1 cellular context compared by ENCODE assay signal in the genomic region with DNA sequence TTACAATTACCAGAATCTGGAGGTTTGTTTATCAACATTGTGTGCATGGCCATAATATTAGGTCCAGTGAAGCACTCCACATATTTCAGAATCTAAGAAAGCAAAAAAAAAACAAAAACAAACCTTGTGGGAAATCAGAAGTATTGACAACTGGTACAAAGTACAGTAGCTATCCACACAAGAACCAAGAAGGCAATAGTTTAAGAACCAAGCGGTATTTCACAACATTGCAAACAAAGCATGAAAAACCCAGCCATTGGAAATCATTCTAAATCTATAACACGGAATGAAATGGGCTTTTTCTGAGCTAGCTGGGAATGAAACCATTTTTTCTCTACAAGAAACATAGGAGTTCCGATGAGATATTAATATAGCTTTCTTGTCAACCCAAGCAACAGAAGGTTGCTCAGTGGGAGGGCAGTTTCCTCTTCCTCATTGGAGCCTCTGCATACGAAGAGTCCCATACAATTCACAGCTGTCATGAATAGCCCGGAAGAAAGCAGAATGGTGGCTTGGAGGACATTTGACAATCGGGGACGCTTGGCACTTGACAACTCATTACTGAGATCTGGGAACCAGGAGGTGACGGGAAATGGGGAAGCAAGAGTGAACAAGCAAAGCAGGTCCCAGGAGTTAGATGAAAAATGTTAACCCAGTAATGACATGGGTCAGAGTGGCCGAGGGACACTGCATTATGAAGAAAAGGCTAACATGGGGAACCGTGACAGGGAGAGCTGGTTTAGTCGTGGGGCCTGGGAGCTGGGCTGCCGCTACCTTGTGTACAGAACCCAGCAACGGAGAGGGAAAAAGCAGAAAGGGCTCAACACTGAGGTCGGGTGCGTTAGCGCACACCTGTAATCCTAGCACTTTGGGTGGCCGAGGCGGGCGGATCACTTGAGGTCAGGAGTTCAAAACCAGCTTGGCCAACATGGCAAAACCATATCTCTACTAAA.
TF ChIP-seq lines count a peak whose summit lies in the region.

No MANE protein-coding gene starts in this region.

TF ChIP-seq in HepG2, 621 proteins besides CTCF, POLR2A, EP300 and RAD21 (continued from another document and continues in another):
- TF ChIP-seq, protein P1, sequence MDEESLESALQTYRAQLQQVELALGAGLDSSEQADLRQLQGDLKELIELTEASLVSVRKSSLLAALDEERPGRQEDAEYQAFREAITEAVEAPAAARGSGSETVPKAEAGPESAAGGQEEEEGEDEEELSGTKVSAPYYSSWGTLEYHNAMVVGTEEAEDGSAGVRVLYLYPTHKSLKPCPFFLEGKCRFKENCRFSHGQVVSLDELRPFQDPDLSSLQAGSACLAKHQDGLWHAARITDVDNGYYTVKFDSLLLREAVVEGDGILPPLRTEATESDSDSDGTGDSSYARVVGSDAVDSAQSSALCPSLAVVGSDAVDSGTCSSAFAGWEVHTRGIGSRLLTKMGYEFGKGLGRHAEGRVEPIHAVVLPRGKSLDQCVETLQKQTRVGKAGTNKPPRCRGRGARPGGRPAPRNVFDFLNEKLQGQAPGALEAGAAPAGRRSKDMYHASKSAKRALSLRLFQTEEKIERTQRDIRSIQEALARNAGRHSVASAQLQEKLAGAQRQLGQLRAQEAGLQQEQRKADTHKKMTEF (CRISPR knock-in tag; IDR thresholded peaks at IDR 0.05), result peak; percentile 44
- TF ChIP-seq ATF7-NPFF (CRISPR knock-in tag; IDR thresholded peaks at IDR 0.05; ENCODE audit: low read depth) (no peak), ZNF343 (CRISPR knock-in tag; IDR thresholded peaks at IDR 0.05) (no peak), CBX2 (IDR thresholded peaks at IDR 0.05; ENCODE audit: low read depth, low read length) (no peak), CBX2 (CRISPR knock-in tag; IDR thresholded peaks at IDR 0.05; ENCODE audit: low read depth) (no peak), ZNF619 (CRISPR knock-in tag; IDR thresholded peaks at IDR 0.05) (no peak), RBFOX2 (IDR thresholded peaks at IDR 0.05; ENCODE audit: low read depth, low read length) (no peak), ZNF207 (IDR thresholded peaks at IDR 0.05; ENCODE audit: borderline replicate concordance) (no peak), SUZ12 (IDR thresholded peaks at IDR 0.05; ENCODE audit: low read depth, low read length) (no peak), FOSL2 (CRISPR knock-in tag; IDR thresholded peaks at IDR 0.05) (no peak), PCBP1 (IDR thresholded peaks at IDR 0.05; ENCODE audit: borderline replicate concordance, low read depth, low read length) (no peak), IKZF4 (CRISPR knock-in tag; IDR thresholded peaks at IDR 0.05; ENCODE audit: borderline replicate concordance, low read depth, not compliant biosample characterization) (no peak), ZNF747 (CRISPR knock-in tag; IDR thresholded peaks at IDR 0.05; ENCODE audit: borderline replicate concordance) (no peak), ZNF775 (CRISPR knock-in tag; IDR thresholded peaks at IDR 0.05; ENCODE audit: borderline replicate concordance) (no peak), FOXA1 (IDR thresholded peaks at IDR 0.05) (no peak), FOXA1 (CRISPR knock-in tag; IDR thresholded peaks at IDR 0.05) (no peak; the same call in 1 of the 2 replicates), ZNF556 (CRISPR knock-in tag; IDR thresholded peaks at IDR 0.05; ENCODE audit: borderline replicate concordance) (no peak), ZNF746 (CRISPR knock-in tag; IDR thresholded peaks at IDR 0.05) (no peak), WIZ (CRISPR knock-in tag; IDR thresholded peaks at IDR 0.05) (no peak), RNF2 (conservative IDR thresholded peaks at IDR 0.05; ENCODE audit: low read depth) (no peak), XRCC5 (optimal IDR thresholded peaks at IDR 0.05; ENCODE audit: low read length) (no peak), ZBTB8A (CRISPR knock-in tag; IDR thresholded peaks at IDR 0.05; ENCODE audit: borderline replicate concordance, low read depth) (no peak)
- TF ChIP-seq, protein P2, sequence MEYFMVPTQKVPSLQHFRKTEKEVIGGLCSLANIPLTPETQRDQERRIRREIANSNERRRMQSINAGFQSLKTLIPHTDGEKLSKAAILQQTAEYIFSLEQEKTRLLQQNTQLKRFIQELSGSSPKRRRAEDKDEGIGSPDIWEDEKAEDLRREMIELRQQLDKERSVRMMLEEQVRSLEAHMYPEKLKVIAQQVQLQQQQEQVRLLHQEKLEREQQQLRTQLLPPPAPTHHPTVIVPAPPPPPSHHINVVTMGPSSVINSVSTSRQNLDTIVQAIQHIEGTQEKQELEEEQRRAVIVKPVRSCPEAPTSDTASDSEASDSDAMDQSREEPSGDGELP (IDR thresholded peaks at IDR 0.05; ENCODE audit: borderline replicate concordance, low read depth), result 0 out of 2 replicates have a peak, but pooled peaks have one; percentile 15
- TF ChIP-seq, protein P3, sequence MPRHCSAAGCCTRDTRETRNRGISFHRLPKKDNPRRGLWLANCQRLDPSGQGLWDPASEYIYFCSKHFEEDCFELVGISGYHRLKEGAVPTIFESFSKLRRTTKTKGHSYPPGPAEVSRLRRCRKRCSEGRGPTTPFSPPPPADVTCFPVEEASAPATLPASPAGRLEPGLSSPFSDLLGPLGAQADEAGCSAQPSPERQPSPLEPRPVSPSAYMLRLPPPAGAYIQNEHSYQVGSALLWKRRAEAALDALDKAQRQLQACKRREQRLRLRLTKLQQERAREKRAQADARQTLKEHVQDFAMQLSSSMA (CRISPR knock-in tag; IDR thresholded peaks at IDR 0.05), result 0 out of 2 replicates have a peak, but pooled peaks have one; percentile 33
- TF ChIP-seq, protein P4, sequence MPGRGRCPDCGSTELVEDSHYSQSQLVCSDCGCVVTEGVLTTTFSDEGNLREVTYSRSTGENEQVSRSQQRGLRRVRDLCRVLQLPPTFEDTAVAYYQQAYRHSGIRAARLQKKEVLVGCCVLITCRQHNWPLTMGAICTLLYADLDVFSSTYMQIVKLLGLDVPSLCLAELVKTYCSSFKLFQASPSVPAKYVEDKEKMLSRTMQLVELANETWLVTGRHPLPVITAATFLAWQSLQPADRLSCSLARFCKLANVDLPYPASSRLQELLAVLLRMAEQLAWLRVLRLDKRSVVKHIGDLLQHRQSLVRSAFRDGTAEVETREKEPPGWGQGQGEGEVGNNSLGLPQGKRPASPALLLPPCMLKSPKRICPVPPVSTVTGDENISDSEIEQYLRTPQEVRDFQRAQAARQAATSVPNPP (CRISPR knock-in tag; IDR thresholded peaks at IDR 0.05), result 0 out of 2 replicates have a peak, but pooled peaks have one; percentile 32
- TF ChIP-seq, protein P5, sequence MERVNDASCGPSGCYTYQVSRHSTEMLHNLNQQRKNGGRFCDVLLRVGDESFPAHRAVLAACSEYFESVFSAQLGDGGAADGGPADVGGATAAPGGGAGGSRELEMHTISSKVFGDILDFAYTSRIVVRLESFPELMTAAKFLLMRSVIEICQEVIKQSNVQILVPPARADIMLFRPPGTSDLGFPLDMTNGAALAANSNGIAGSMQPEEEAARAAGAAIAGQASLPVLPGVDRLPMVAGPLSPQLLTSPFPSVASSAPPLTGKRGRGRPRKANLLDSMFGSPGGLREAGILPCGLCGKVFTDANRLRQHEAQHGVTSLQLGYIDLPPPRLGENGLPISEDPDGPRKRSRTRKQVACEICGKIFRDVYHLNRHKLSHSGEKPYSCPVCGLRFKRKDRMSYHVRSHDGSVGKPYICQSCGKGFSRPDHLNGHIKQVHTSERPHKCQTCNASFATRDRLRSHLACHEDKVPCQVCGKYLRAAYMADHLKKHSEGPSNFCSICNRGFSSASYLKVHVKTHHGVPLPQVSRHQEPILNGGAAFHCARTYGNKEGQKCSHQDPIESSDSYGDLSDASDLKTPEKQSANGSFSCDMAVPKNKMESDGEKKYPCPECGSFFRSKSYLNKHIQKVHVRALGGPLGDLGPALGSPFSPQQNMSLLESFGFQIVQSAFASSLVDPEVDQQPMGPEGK (CRISPR knock-in tag; IDR thresholded peaks at IDR 0.05), result no peak
- TF ChIP-seq, protein P6, sequence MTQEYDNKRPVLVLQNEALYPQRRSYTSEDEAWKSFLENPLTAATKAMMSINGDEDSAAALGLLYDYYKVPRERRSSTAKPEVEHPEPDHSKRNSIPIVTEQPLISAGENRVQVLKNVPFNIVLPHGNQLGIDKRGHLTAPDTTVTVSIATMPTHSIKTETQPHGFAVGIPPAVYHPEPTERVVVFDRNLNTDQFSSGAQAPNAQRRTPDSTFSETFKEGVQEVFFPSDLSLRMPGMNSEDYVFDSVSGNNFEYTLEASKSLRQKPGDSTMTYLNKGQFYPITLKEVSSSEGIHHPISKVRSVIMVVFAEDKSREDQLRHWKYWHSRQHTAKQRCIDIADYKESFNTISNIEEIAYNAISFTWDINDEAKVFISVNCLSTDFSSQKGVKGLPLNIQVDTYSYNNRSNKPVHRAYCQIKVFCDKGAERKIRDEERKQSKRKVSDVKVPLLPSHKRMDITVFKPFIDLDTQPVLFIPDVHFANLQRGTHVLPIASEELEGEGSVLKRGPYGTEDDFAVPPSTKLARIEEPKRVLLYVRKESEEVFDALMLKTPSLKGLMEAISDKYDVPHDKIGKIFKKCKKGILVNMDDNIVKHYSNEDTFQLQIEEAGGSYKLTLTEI (CRISPR knock-in tag; conservative IDR thresholded peaks at IDR 0.05), result no peak
- TF ChIP-seq, protein P7, sequence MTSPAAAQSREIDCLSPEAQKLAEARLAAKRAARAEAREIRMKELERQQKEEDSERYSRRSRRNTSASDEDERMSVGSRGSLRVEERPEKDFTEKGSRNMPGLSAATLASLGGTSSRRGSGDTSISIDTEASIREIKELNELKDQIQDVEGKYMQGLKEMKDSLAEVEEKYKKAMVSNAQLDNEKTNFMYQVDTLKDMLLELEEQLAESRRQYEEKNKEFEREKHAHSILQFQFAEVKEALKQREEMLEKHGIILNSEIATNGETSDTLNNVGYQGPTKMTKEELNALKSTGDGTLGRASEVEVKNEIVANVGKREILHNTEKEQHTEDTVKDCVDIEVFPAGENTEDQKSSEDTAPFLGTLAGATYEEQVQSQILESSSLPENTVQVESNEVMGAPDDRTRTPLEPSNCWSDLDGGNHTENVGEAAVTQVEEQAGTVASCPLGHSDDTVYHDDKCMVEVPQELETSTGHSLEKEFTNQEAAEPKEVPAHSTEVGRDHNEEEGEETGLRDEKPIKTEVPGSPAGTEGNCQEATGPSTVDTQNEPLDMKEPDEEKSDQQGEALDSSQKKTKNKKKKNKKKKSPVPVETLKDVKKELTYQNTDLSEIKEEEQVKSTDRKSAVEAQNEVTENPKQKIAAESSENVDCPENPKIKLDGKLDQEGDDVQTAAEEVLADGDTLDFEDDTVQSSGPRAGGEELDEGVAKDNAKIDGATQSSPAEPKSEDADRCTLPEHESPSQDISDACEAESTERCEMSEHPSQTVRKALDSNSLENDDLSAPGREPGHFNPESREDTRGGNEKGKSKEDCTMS (CRISPR knock-in tag; conservative IDR thresholded peaks at IDR 0.05), result no peak
- TF ChIP-seq, protein P8, sequence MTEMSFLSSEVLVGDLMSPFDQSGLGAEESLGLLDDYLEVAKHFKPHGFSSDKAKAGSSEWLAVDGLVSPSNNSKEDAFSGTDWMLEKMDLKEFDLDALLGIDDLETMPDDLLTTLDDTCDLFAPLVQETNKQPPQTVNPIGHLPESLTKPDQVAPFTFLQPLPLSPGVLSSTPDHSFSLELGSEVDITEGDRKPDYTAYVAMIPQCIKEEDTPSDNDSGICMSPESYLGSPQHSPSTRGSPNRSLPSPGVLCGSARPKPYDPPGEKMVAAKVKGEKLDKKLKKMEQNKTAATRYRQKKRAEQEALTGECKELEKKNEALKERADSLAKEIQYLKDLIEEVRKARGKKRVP (CRISPR knock-in tag; IDR thresholded peaks at IDR 0.05), result peak in 1 of 2 experiments; percentile 44; a peak in 1 of 4 replicates
- TF ChIP-seq, protein P9, sequence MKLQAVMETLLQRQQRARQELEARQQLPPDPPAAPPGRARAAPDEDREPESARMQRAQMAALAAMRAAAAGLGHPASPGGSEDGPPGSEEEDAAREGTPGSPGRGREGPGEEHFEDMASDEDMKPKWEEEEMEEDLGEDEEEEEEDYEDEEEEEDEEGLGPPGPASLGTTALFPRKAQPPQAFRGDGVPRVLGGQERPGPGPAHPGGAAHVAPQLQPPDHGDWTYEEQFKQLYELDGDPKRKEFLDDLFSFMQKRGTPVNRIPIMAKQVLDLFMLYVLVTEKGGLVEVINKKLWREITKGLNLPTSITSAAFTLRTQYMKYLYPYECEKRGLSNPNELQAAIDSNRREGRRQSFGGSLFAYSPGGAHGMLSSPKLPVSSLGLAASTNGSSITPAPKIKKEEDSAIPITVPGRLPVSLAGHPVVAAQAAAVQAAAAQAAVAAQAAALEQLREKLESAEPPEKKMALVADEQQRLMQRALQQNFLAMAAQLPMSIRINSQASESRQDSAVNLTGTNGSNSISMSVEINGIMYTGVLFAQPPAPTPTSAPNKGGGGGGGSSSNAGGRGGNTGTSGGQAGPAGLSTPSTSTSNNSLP (IDR thresholded peaks at IDR 0.05; ENCODE audit: low read depth, low read length), result 0 out of 2 replicates have a peak, but pooled peaks have one; percentile 32
- TF ChIP-seq, protein P10, sequence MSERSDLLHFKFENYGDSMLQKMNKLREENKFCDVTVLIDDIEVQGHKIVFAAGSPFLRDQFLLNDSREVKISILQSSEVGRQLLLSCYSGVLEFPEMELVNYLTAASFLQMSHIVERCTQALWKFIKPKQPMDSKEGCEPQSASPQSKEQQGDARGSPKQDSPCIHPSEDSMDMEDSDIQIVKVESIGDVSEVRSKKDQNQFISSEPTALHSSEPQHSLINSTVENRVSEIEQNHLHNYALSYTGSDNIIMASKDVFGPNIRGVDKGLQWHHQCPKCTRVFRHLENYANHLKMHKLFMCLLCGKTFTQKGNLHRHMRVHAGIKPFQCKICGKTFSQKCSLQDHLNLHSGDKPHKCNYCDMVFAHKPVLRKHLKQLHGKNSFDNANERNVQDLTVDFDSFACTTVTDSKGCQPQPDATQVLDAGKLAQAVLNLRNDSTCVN (CRISPR knock-in tag; IDR thresholded peaks at IDR 0.05; ENCODE audit: borderline replicate concordance), result no peak
- TF ChIP-seq, protein P11, sequence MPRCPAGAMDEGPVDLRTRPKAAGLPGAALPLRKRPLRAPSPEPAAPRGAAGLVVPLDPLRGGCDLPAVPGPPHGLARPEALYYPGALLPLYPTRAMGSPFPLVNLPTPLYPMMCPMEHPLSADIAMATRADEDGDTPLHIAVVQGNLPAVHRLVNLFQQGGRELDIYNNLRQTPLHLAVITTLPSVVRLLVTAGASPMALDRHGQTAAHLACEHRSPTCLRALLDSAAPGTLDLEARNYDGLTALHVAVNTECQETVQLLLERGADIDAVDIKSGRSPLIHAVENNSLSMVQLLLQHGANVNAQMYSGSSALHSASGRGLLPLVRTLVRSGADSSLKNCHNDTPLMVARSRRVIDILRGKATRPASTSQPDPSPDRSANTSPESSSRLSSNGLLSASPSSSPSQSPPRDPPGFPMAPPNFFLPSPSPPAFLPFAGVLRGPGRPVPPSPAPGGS (CRISPR knock-in tag; IDR thresholded peaks at IDR 0.05), result no peak
- TF ChIP-seq, protein P12, sequence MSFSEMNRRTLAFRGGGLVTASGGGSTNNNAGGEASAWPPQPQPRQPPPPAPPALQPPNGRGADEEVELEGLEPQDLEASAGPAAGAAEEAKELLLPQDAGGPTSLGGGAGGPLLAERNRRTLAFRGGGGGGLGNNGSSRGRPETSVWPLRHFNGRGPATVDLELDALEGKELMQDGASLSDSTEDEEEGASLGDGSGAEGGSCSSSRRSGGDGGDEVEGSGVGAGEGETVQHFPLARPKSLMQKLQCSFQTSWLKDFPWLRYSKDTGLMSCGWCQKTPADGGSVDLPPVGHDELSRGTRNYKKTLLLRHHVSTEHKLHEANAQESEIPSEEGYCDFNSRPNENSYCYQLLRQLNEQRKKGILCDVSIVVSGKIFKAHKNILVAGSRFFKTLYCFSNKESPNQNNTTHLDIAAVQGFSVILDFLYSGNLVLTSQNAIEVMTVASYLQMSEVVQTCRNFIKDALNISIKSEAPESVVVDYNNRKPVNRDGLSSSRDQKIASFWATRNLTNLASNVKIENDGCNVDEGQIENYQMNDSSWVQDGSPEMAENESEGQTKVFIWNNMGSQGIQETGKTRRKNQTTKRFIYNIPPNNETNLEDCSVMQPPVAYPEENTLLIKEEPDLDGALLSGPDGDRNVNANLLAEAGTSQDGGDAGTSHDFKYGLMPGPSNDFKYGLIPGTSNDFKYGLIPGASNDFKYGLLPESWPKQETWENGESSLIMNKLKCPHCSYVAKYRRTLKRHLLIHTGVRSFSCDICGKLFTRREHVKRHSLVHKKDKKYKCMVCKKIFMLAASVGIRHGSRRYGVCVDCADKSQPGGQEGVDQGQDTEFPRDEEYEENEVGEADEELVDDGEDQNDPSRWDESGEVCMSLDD (CRISPR knock-in tag; IDR thresholded peaks at IDR 0.05; ENCODE audit: borderline replicate concordance), result no peak
